In genomic region chr1:110019790-110020189, GRCh38 we compare ENCODE assay signal across 1 cellular context.
TF ChIP-seq lines count a peak whose summit lies in the region.

No MANE protein-coding gene starts in this region.

TF ChIP-seq in GM12878, 131 proteins besides CTCF, POLR2A, EP300 and RAD21:
- no peak for TF ChIP-seq ELK1 (IDR thresholded peaks at IDR 0.05; ENCODE audit: low read depth, low read length)
- TF ChIP-seq BCL11A (IDR thresholded peaks at IDR 0.05; ENCODE audit: low read depth, low read length) = no peak
- TF ChIP-seq ZNF207 (IDR thresholded peaks at IDR 0.05; ENCODE audit: borderline replicate concordance) = no peak
- TF ChIP-seq RCOR1 (conservative IDR thresholded peaks at IDR 0.05; ENCODE audit: low read depth, low read length) = no peak
- TF ChIP-seq KDM1A (IDR thresholded peaks at IDR 0.05; ENCODE audit: borderline replicate concordance) = no peak
- TF ChIP-seq STAT3 (IDR thresholded peaks at IDR 0.05; ENCODE audit: low read depth, low read length) = no peak
- TF ChIP-seq PBX3 (IDR thresholded peaks at IDR 0.05; ENCODE audit: insufficient replicate concordance, low read depth, low read length) = no peak
- TF ChIP-seq GATAD2B (conservative IDR thresholded peaks at IDR 0.05; ENCODE audit: low read depth) = no peak
- TF ChIP-seq STAT1 (conservative IDR thresholded peaks at IDR 0.05) = no peak
- no peak for TF ChIP-seq POLR2AphosphoS2 (IDR thresholded peaks at IDR 0.05; ENCODE audit: low read depth, low read length)
- TF ChIP-seq KLF5 (IDR thresholded peaks at IDR 0.05; ENCODE audit: partially characterized antibody) = no peak
- TF ChIP-seq NR2F1 (conservative IDR thresholded peaks at IDR 0.05) = no peak
- TF ChIP-seq SKIL (IDR thresholded peaks at IDR 0.05; ENCODE audit: low read depth, poor library complexity, severe bottlenecking) = no peak
- no peak for TF ChIP-seq CEBPB (IDR thresholded peaks at IDR 0.05; ENCODE audit: borderline replicate concordance in 1 of 2, low read depth in 2 of 2, low read length in 2 of 2)
- no peak for TF ChIP-seq USF1 (IDR thresholded peaks at IDR 0.05; ENCODE audit: borderline replicate concordance, extremely low read length, insufficient read depth, low read depth, low read length)
- TF ChIP-seq MTA3 (IDR thresholded peaks at IDR 0.05; ENCODE audit: borderline replicate concordance, low read length) = no peak
- TF ChIP-seq NFYA (IDR thresholded peaks at IDR 0.05; ENCODE audit: borderline replicate concordance, low read depth, low read length) = no peak
- TF ChIP-seq GABPA (IDR thresholded peaks at IDR 0.05; ENCODE audit: low read depth) = no peak
- no peak for TF ChIP-seq IKZF1 (conservative IDR thresholded peaks at IDR 0.05)
- no peak for TF ChIP-seq ZBED1 (IDR thresholded peaks at IDR 0.05; ENCODE audit: borderline replicate concordance)
